In the genomic region with DNA sequence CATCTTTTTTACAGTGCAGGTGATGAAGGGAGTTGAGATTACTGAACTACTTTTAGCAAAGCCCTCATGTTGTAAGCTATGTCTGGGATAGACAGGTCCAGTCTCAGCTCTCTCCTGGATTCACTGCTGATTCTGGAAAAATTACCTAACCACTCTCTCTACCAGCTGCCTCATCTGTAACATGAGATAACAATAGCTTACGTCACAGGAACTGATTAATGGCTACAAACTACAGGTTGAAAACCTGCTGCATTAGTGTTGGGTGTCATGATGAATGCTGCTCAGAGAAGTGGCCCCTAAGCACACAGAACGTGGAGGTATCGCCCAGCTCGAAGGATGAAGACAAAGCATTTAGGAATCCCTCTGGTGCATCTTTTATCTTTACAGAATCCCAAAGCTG, we compare ENCODE assay signal across 16 cellular contexts.
DNase-seq lines count a peak whose midpoint lies in the region; ATAC-seq lines count a peak whose summit lies in the region.
"Had no signal": no experiment of that assay in that cellular context is flagged by ENCODE, and none has a peak within 500 bp of the region (broad histone marks: within the 10 kb centered on the region; RNA-seq: fewer than 3 reads in every experiment).

No MANE protein-coding gene starts in this region.

- in situ Hi-C loops in G401 (cut with HindIII; ENCODE audit: low sequenced_read_pairs): no loop called here

- no peak for ATAC-seq in GM21786 (IDR thresholded peaks at IDR 0.05; ENCODE audit: unreplicated experiment)
- ATAC-seq: activated T-cell treated with anti-CD3 and anti-CD28 coated beads, Interleukin-2, amount 50 U/mL, for 4 hours; HCT116; SK-N-SH treated with all-trans-retinoic acid at 6 μM for 48 hours had no signal

- DNase-seq in DMS153 treated with DMSO at 0.1 percent for 48 hours (lab: John Stamatoyannopoulos, UW; ENCODE audit: unreplicated experiment) (peak; percentile 71), NCI-H1417 treated with DMSO at 0.1 percent for 48 hours (lab: John Stamatoyannopoulos, UW) (peak; percentile 76), NCI-H226 (peak; percentile 42), amniotic epithelial cell (ENCODE audit: low read depth) (peak; percentile 27), G401 (ENCODE audit: low spot score) (no peak), mucosa of gallbladder (ENCODE audit: low spot score) (no peak), H4 (ENCODE audit: low spot score) (no peak)
- DNase-seq: activated T-cell treated with anti-CD3 and anti-CD28 coated beads, Interleukin-2, amount 50 U/mL, for 4 hours; caudate nucleus; CD4-positive, CD25-positive, alpha-beta regulatory T cell; foreskin melanocyte; NCI-H1694; OCI-M1 had no signal

Comparison
In these comparisons a context has a peak if more than half of its experiments do, and no peak if none do; other contexts are left out.
1. DNase-seq: peak in DMS153 treated with DMSO at 0.1 percent for 48 hours (single experiment), NCI-H1417 treated with DMSO at 0.1 percent for 48 hours (single experiment), NCI-H226 (single experiment) and amniotic epithelial cell (single experiment); none in G401 (single experiment), mucosa of gallbladder (single experiment) and H4 (single experiment).